9 cellular contexts compared by ENCODE assay signal in genomic region chr5:142017832-142018427, GRCh38. TPM values are rescaled to one million over a fixed set of nuclear protein-coding genes. Genes with fewer than 3 reads are reported as not detected.
DNase-seq lines count a peak whose midpoint lies in the region; ATAC-seq, FAIRE-seq and TF ChIP-seq lines count a peak whose summit lies in the region.
"Had no signal": no experiment of that assay in that cellular context is flagged by ENCODE, and none has a peak within 500 bp of the region (broad histone marks: within the 10 kb centered on the region; RNA-seq: fewer than 3 reads in every experiment).

No MANE protein-coding gene starts in this region.

- H3K4ac ChIP-seq in mesendoderm (ENCODE audit: low read depth, low read length) = no peak overlapping the region

- no peak overlapping the region for H2BK15ac ChIP-seq in mesendoderm (replicated peaks; ENCODE audit: low read depth)

- intact Hi-C loops in kidney (cut with DNase I) = no loop called here

- no peaks in the 10 kb centered on the region for H3K79me1 ChIP-seq in mesendoderm (ENCODE audit: low read length)

- DNase-seq in amniotic epithelial cell (ENCODE audit: low read depth) (peak; percentile 52), kidney (no peak), hypothalamus (lab: John Stamatoyannopoulos, UW) (no peak), mesendoderm (no peak)

- no peaks in the 10 kb centered on the region for H3K79me2 ChIP-seq in mesendoderm (ENCODE audit: control insufficient read depth, insufficient read depth, low read length)

- no peak overlapping the region for H4K8ac ChIP-seq in mesendoderm (ENCODE audit: low read depth, low read length)

- no CpG with 5 or more reads among the region's 5 CpGs for WGBS in mesendoderm (ENCODE audit: extremely low coverage, insufficient coverage, low lambda C conversion rate)

- no peak overlapping the region for H2BK5ac ChIP-seq in mesendoderm (ENCODE audit: low read length)

- ATAC-seq in GM18870 (IDR thresholded peaks at IDR 0.05; ENCODE audit: unreplicated experiment) (peak; percentile 39), HG03432 (IDR thresholded peaks at IDR 0.05; ENCODE audit: unreplicated experiment) (peak; percentile 41), HG03025 (IDR thresholded peaks at IDR 0.05; ENCODE audit: low FRiP score, unreplicated experiment) (no peak)

- peaks cover 7% of the 10 kb centered on the region; the same call in 1 of the 2 replicates for H4K20me1 ChIP-seq in BLaER1

- H3K4me2 ChIP-seq in BLaER1 (peak overlapping the region; percentile 70), mesendoderm (ENCODE audit: low read length) (no peak overlapping the region)
- H3K4me2 ChIP-seq: smooth muscle cell had no signal

- H3K9ac ChIP-seq in BLaER1 (no peak overlapping the region), kidney (ENCODE audit: low read length in 2 of 2) (no peak overlapping the region), mesendoderm (ENCODE audit: low read length) (no peak overlapping the region)

- H3K4me3 ChIP-seq in BLaER1 = no peak overlapping the region
- H3K4me3 ChIP-seq in kidney (ENCODE audit: low read length in 2 of 2) = no peak overlapping the region
- no peak overlapping the region for H3K4me3 ChIP-seq in mesendoderm (ENCODE audit: low read length)
- H3K4me3 ChIP-seq: smooth muscle cell had no signal

- peaks cover 76% of the 10 kb centered on the region for H3K4me1 ChIP-seq in BLaER1
- H3K4me1 ChIP-seq in kidney (ENCODE audit: control insufficient read depth in 1 of 2, insufficient read depth in 1 of 2, low read depth in 1 of 2, low read length in 2 of 2) = peaks cover 14 to 20% of the 10 kb centered on the region in 2 donors
- no peaks in the 10 kb centered on the region for H3K4me1 ChIP-seq in mesendoderm (ENCODE audit: control insufficient read depth, low read depth, low read length)

- no peak overlapping the region for H3K23ac ChIP-seq in mesendoderm (ENCODE audit: low read length)

- H3K27ac ChIP-seq in BLaER1 (no peak overlapping the region), kidney (ENCODE audit: low read depth in 2 of 2, low read length in 2 of 2) (no peak overlapping the region), mesendoderm (ENCODE audit: low read depth, low read length) (no peak overlapping the region)

- H2AK5ac ChIP-seq in mesendoderm (ENCODE audit: low read length) = no peak overlapping the region

- H3K36me3 ChIP-seq in BLaER1 (no peaks in the 10 kb centered on the region), kidney (ENCODE audit: control insufficient read depth in 1 of 2, insufficient read depth in 2 of 2, low read length in 2 of 2) (no peaks in the 10 kb centered on the region), mesendoderm (ENCODE audit: control insufficient read depth, insufficient read depth, low read length) (no peaks in the 10 kb centered on the region)

- TF ChIP-seq CTCF in kidney (IDR thresholded peaks at IDR 0.05; ENCODE audit: borderline replicate concordance, extremely low read depth, insufficient read depth) = no peak

- no peak overlapping the region for H4K5ac ChIP-seq in mesendoderm (ENCODE audit: low read length)

- peaks cover 14% of the 10 kb centered on the region for H3K27me3 ChIP-seq in BLaER1
- no peaks in the 10 kb centered on the region for H3K27me3 ChIP-seq in mesendoderm (ENCODE audit: insufficient read depth, low read length, poor library complexity)

- no peak overlapping the region for H3K56ac ChIP-seq in mesendoderm (ENCODE audit: low read length)

- H2BK120ac ChIP-seq in mesendoderm (ENCODE audit: low read depth, low read length) = no peak overlapping the region

- FAIRE-seq in kidney (lab: Jason Lieb, UNC) = no peak

- H3K9me3 ChIP-seq in BLaER1 = peaks cover 24% of the 10 kb centered on the region
- no peaks in the 10 kb centered on the region for H3K9me3 ChIP-seq in kidney (ENCODE audit: control insufficient read depth in 1 of 2, low read length in 2 of 2)

- no peak overlapping the region for H3K18ac ChIP-seq in mesendoderm (ENCODE audit: low read length)

RNA-seq across cellular contexts. Expression of gene GNPDA1, which starts 5.1 kb away (rescaled TPM):
- total RNA-seq in kidney = 30.1 TPM
- 76.6 TPM for polyA plus RNA-seq in kidney (ENCODE audit: insufficient read depth, low read depth, low replicate concordance)
- 61.7 TPM for polyA plus RNA-seq in mesendoderm (2013, experiment 1 of 2)
- 60.5 TPM for polyA plus RNA-seq in mesendoderm (2013, experiment 2 of 2)

RNA-seq across cellular contexts. Expression of gene RNF14, which starts 49.0 kb away (rescaled TPM):
- total RNA-seq in kidney = 69.3 TPM
- 53.5 TPM for polyA plus RNA-seq in kidney (ENCODE audit: insufficient read depth, low read depth, low replicate concordance)
- 17.6 TPM for polyA plus RNA-seq in mesendoderm (2013, experiment 1 of 2)
- polyA plus RNA-seq in mesendoderm (2013, experiment 2 of 2) = 18.8 TPM

RNA-seq across cellular contexts. Expression of gene PCDH12, which starts 59.9 kb away (rescaled TPM):
- 14.1 TPM for total RNA-seq in kidney
- 7.4 TPM for polyA plus RNA-seq in kidney (ENCODE audit: insufficient read depth, low read depth, low replicate concordance)
- polyA plus RNA-seq in mesendoderm (2013, experiment 1 of 2) = 0.06 TPM
- polyA plus RNA-seq in mesendoderm (2013, experiment 2 of 2) = 0.07 TPM
- total RNA-seq: smooth muscle cell had no signal
